Comparison of ENCODE assay signal across 1 cellular context in the genomic region with DNA sequence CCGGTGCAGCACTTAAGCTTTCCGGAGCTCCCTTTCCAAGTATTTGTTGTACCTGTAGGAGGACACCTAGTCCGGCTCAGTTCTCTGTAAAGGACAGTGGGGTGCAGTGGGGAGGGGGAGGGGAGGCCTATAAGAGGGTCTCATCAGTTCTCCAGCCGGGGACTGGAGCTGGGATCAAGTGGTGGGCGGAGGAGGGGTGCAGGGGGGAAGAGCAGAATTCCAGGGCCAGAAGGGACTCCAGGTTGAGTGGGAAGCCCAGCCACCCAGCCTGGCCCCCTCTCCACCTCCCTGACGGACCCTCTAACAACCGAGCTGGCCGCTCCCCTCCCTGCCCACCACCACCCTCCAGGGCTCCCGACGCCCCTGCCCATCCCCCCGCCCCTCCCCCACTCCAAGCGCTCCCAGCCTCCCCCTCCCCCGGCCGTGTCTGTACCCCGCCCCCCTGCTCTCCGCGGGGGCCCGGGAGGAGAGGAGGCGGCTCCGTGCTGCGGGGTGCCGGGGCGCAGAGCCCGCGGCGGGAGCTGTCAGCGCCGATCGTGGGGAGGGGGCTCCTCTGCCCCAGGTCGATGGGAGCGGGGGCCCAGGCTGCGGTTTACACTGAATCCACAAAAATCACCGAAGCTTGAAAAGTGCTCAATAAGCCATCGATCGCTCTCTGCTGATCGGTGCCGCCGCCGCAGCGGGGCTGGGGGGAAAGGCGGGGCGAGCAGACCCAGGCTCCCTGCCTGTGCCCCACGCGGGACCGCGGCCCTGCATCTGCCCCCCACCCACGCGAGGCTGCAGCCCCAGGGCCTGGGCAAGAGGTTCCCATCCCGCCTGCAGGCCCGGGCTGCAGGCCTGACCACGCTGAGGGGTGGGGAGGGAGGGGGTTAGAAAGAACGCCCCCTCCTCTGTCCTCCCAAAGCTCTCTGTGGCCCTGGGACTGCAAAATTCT.
TF ChIP-seq lines count a peak whose summit lies in the region.

No MANE protein-coding gene starts in this region.

TF ChIP-seq in GM23338, 12 proteins besides CTCF, POLR2A, EP300 and RAD21:
- TF ChIP-seq NANOG (IDR thresholded peaks at IDR 0.05; ENCODE audit: borderline replicate concordance) = no peak
